7 cellular contexts compared by ENCODE assay signal in the genomic region with DNA sequence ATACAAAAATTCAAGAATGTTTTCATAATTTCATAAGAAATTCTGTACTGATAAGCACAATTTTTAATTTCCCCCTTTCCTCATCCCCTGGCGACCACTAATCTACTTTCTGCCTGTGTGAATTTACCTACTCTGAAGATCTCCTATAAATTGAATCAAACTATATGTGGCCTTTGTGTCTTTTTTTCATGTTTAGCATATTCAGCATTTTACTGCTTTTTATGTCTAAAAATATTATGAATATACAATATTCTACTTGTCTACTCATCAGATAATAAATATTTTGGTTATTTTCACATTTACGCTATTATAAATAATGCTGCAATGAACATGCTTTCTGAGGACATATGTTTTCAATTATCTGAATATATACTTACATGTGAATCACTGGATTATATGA.
"Had no signal": no experiment of that assay in that cellular context is flagged by ENCODE, and none has a peak within 500 bp of the region (broad histone marks: within the 10 kb centered on the region; RNA-seq: fewer than 3 reads in every experiment).

No MANE protein-coding gene starts in this region.

- H3K27ac ChIP-seq: HL-60, KMS-11 had no signal

- DNase-seq: IMR-90, Karpas-422, KBM-7, KG1 had no signal

- H3K9ac ChIP-seq: KMS-11 had no signal

- H3K4me2 ChIP-seq: KMS-11 had no signal

- FAIRE-seq: HTR-8/SVneo had no signal
